8 cellular contexts compared by ENCODE assay signal in the genomic region with DNA sequence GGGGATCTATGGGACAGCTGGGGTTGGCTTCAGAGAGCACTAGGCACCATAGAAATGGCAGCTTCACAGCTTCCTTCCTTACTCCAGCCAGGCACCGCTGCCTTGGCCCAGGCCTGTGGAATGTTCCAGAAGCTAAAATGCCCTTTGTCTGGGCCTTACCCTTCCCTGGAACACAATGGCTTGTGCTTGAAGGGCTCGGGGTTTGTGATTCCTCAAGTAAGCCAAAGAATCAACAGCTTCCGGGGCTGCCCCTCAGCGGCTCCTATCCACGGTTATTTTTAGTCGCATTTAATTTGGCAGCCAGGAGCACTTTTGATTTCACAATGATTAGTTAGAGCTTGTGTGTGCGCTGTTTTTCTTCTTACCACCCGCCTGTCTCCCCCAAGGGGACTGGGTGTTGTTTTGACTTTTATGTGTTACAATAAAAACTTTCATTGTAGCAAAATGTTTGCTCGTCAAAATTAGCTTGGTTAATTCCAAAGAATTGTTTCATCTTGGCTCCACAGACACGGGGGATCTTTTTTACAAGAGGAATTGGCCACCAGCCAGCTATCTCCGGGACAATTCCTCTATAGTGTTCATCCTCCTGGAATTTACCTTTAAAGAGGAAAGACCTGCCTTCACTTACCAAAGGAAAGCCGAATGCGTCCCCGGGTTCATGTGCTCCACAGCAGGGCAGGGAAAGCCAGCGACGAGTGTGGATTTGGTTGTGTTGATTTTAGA.
A peak's percentile ranks its signal among the peaks of the same experiment; 100 is the strongest.
DNase-seq lines count a peak whose midpoint lies in the region; ATAC-seq and TF ChIP-seq lines count a peak whose summit lies in the region.

No MANE protein-coding gene starts in this region.

- H3K4me3 ChIP-seq in AG09309 (ENCODE audit: control insufficient read depth, low read depth, low read length) (no peak overlapping the region), brain microvascular endothelial cell (ENCODE audit: low read depth, low read length) (no peak overlapping the region), mesodermal cell (ENCODE audit: extremely low read depth, insufficient read depth, low read length, poor library complexity, severe bottlenecking) (no peak overlapping the region), mesendoderm (ENCODE audit: low read length) (no peak overlapping the region), H7 (ENCODE audit: insufficient read depth, low read depth, low read length) (no peak overlapping the region)

- H3K4me3 Mint-ChIP-seq in stimulated activated naive B cell treated with anti-CD40 and anti-IgM and Interleukin-4, amounts not matched to agents 10 μg/mL and 1 μg/mL and 100 μg/mL, for 72 hours: no peak overlapping the region

- no peaks in the 10 kb centered on the region for H3K79me1 ChIP-seq in mesendoderm (ENCODE audit: low read length)

- no peak overlapping the region for H3K4ac ChIP-seq in mesendoderm (ENCODE audit: low read depth, low read length)

- no peak overlapping the region for H3K56ac ChIP-seq in mesendoderm (ENCODE audit: low read length)

- H2AK5ac ChIP-seq in mesendoderm (ENCODE audit: low read length): no peak overlapping the region

- H3K36me3 ChIP-seq in brain microvascular endothelial cell (replicated peaks) (no peaks in the 10 kb centered on the region), mesodermal cell (ENCODE audit: control insufficient read depth, insufficient read depth, low read length) (no peaks in the 10 kb centered on the region), mesendoderm (ENCODE audit: control insufficient read depth, insufficient read depth, low read length) (no peaks in the 10 kb centered on the region), H7 (replicated peaks; ENCODE audit: control insufficient read depth, insufficient read depth, low read length) (no peaks in the 10 kb centered on the region)

- H3K36me3 Mint-ChIP-seq in stimulated activated naive B cell treated with anti-CD40 and anti-IgM and Interleukin-4, amounts not matched to agents 10 μg/mL and 1 μg/mL and 100 μg/mL, for 72 hours: peaks cover 0 to 2% of the 10 kb centered on the region in 2 donors

- no peak overlapping the region for H3K9ac ChIP-seq in mesendoderm (ENCODE audit: low read length)

- no peak overlapping the region for H2BK5ac ChIP-seq in mesendoderm (ENCODE audit: low read length)

- H3K4me2 ChIP-seq in mesendoderm (ENCODE audit: low read length): no peak overlapping the region

- no peaks in the 10 kb centered on the region for H3K9me3 ChIP-seq in mesodermal cell (ENCODE audit: control insufficient read depth, low read length)

- 78 to 94% methylated on average over 6 of the region's 16 CpGs for WGBS in mesodermal cell (ENCODE audit: insufficient coverage in 2 of 2), 2 experiments
- no CpG with 5 or more reads among the region's 16 CpGs for WGBS in mesendoderm (ENCODE audit: extremely low coverage, insufficient coverage, low lambda C conversion rate)

- no peaks in the 10 kb centered on the region for H3K9me3 Mint-ChIP-seq in stimulated activated naive B cell treated with anti-CD40 and anti-IgM and Interleukin-4, amounts not matched to agents 10 μg/mL and 1 μg/mL and 100 μg/mL, for 72 hours

- no peak overlapping the region for H2BK120ac ChIP-seq in mesendoderm (ENCODE audit: low read depth, low read length)

- TF ChIP-seq CTCF in AG09309 (IDR thresholded peaks at IDR 0.05; ENCODE audit: control insufficient read depth, insufficient read depth, low read depth, low read length, missing control alignments) (no peak), brain microvascular endothelial cell (IDR thresholded peaks at IDR 0.05; ENCODE audit: low read depth, low read length, missing control alignments) (no peak)

- peaks cover 6% of the 10 kb centered on the region for H3K4me1 ChIP-seq in mesodermal cell (ENCODE audit: control insufficient read depth, insufficient read depth, low read length, poor library complexity, severe bottlenecking)
- H3K4me1 ChIP-seq in mesendoderm (ENCODE audit: control insufficient read depth, low read depth, low read length): no peaks in the 10 kb centered on the region

- DNase-seq in AG09309 (ENCODE audit: low read depth) (peak; percentile 47), KBM-7 (peak; percentile 41), brain microvascular endothelial cell (peak; percentile 49), mesendoderm (no peak), H7 (no peak)
- no peak for DNase-seq in stimulated activated naive B cell treated with anti-CD40 and anti-IgM and Interleukin-4, amounts not matched to agents 10 μg/mL and 1 μg/mL and 100 μg/mL, for 72 hours

- H3K27ac ChIP-seq in brain microvascular endothelial cell: no peak overlapping the region
- H3K27ac ChIP-seq in mesodermal cell (ENCODE audit: low read depth, low read length, severe bottlenecking): peak overlapping the region; percentile 16
- H3K27ac ChIP-seq in mesendoderm (ENCODE audit: low read depth, low read length): no peak overlapping the region

- in situ Hi-C loops in KBM-7 (cut with MboI; ENCODE audit: low pct_unique_long_range_greater_than_20kb, low sequenced_read_pairs): no loop called here
- in situ Hi-C loops in brain microvascular endothelial cell (cut with HindIII; ENCODE audit: low pct_ligation_motif_present, low sequenced_read_pairs): no loop called here

- no peak overlapping the region for H3K18ac ChIP-seq in mesendoderm (ENCODE audit: low read length)

- peaks cover 18 to 23% of the 10 kb centered on the region in 2 donors for H3K4me1 Mint-ChIP-seq in stimulated activated naive B cell treated with anti-CD40 and anti-IgM and Interleukin-4, amounts not matched to agents 10 μg/mL and 1 μg/mL and 100 μg/mL, for 72 hours

- H3K23ac ChIP-seq in mesendoderm (ENCODE audit: low read length): no peak overlapping the region

- H3K27ac Mint-ChIP-seq in stimulated activated naive B cell treated with anti-CD40 and anti-IgM and Interleukin-4, amounts not matched to agents 10 μg/mL and 1 μg/mL and 100 μg/mL, for 72 hours: no peak overlapping the region

- peaks cover 38 to 60% of the 10 kb centered on the region in 2 donors for H3K27me3 Mint-ChIP-seq in stimulated activated naive B cell treated with anti-CD40 and anti-IgM and Interleukin-4, amounts not matched to agents 10 μg/mL and 1 μg/mL and 100 μg/mL, for 72 hours

- no peak overlapping the region for H4K5ac ChIP-seq in mesendoderm (ENCODE audit: low read length)

- H3K27me3 ChIP-seq in brain microvascular endothelial cell (replicated peaks) (peaks cover 3% of the 10 kb centered on the region), mesendoderm (ENCODE audit: insufficient read depth, low read length, poor library complexity) (no peaks in the 10 kb centered on the region), H7 (ENCODE audit: control insufficient read depth, insufficient read depth, low read length) (no peaks in the 10 kb centered on the region)

- H4K8ac ChIP-seq in mesendoderm (ENCODE audit: low read depth, low read length): no peak overlapping the region

- no peak overlapping the region for H2BK15ac ChIP-seq in mesendoderm (replicated peaks; ENCODE audit: low read depth)

- H3K79me2 ChIP-seq in mesendoderm (ENCODE audit: control insufficient read depth, insufficient read depth, low read length): no peaks in the 10 kb centered on the region

- no peak for ATAC-seq in stimulated activated naive B cell treated with anti-CD40 and anti-IgM and Interleukin-4, amounts not matched to agents 10 μg/mL and 1 μg/mL and 100 μg/mL, for 72 hours (replicated peaks)
- no peak for ATAC-seq in HG03354 (IDR thresholded peaks at IDR 0.05; ENCODE audit: poor library complexity, severe bottlenecking, unreplicated experiment)

Comparison
In these comparisons a context has a peak if more than half of its experiments do, and no peak if none do; other contexts are left out.
1. DNase-seq: peak in AG09309 (single experiment), KBM-7 (single experiment) and brain microvascular endothelial cell (single experiment); none in mesendoderm (single experiment), stimulated activated naive B cell treated with anti-CD40 and anti-IgM and Interleukin-4, amounts not matched to agents 10 μg/mL and 1 μg/mL and 100 μg/mL, for 72 hours (single experiment) and H7 (single experiment).